ENCODE assay signal across 10 cellular contexts in genomic region chr17:69358688-69359596, GRCh38. TPM values are rescaled to one million over a fixed set of nuclear protein-coding genes. Genes with fewer than 3 reads are reported as not detected.
DNase-seq lines count a peak whose midpoint lies in the region; ATAC-seq and TF ChIP-seq lines count a peak whose summit lies in the region.
"Had no signal": no experiment of that assay in that cellular context is flagged by ENCODE, and none has a peak within 500 bp of the region (broad histone marks: within the 10 kb centered on the region; RNA-seq: fewer than 3 reads in every experiment).

No MANE protein-coding gene starts in this region.

- no peaks in the 10 kb centered on the region for H4K20me1 ChIP-seq in SK-N-SH (ENCODE audit: insufficient read depth)

- no peak overlapping the region for H3K27ac Mint-ChIP-seq in activated T-helper 17 cell treated with anti-CD3 and anti-CD28 coated beads, Interleukin-2, amount 50 U/mL, for 72 hours
- H3K27ac Mint-ChIP-seq: T-helper 17 cell had no signal

- peak; percentile 57 for DNase-seq in H7
- DNase-seq in SK-N-SH: peak; percentile 36
- DNase-seq in kidney epithelial cell (ENCODE audit: low read depth): no peak
- DNase-seq: kidney, T-helper 17 cell, thyroid gland had no signal

- no peak overlapping the region for H3K4me3 Mint-ChIP-seq in activated T-helper 17 cell treated with anti-CD3 and anti-CD28 coated beads, Interleukin-2, amount 50 U/mL, for 72 hours
- H3K4me3 Mint-ChIP-seq: T-helper 17 cell had no signal

- H3K4me3 ChIP-seq in H7 (ENCODE audit: insufficient read depth, low read depth, low read length): no peak overlapping the region
- no peak overlapping the region for H3K4me3 ChIP-seq in SK-N-SH (ENCODE audit: low read depth in 2 of 2, low read length in 1 of 2)
- H3K4me3 ChIP-seq in kidney epithelial cell (ENCODE audit: low read depth, low read length): no peak overlapping the region
- H3K4me3 ChIP-seq: thyroid gland had no signal

- no peaks in the 10 kb centered on the region for H3K9me3 ChIP-seq in SK-N-SH
- H3K9me3 ChIP-seq: thyroid gland had no signal

- no peaks in the 10 kb centered on the region for H3K36me3 Mint-ChIP-seq in activated T-helper 17 cell treated with anti-CD3 and anti-CD28 coated beads, Interleukin-2, amount 50 U/mL, for 72 hours (ENCODE audit: low read depth)

- peak; percentile 56 for TF ChIP-seq CTCF in GM12872 (IDR thresholded peaks at IDR 0.05; ENCODE audit: insufficient read depth, low read depth, low read length)
- TF ChIP-seq CTCF in SK-N-SH (IDR thresholded peaks at IDR 0.05): peak; percentile 27
- peak; percentile 24 for TF ChIP-seq CTCF in kidney epithelial cell (IDR thresholded peaks at IDR 0.05; ENCODE audit: insufficient read depth, low read length, poor library complexity, severe bottlenecking)

- H3K27me3 Mint-ChIP-seq in activated T-helper 17 cell treated with anti-CD3 and anti-CD28 coated beads, Interleukin-2, amount 50 U/mL, for 72 hours: peaks cover 4% of the 10 kb centered on the region

- no peaks in the 10 kb centered on the region for H3K9me2 ChIP-seq in SK-N-SH

- no peaks in the 10 kb centered on the region for H3K4me1 ChIP-seq in SK-N-SH (ENCODE audit: control insufficient read depth in 1 of 2, insufficient read depth in 2 of 2, low read depth in 1 of 2, low read length in 1 of 2)

- CTCF ChIA-PET in SK-N-SH (lab: Yijun Ruan, JAX): interaction anchor here (0.6 to 2.6 kb wide), 14 partner anchors 10 to 1270 kb away, joined by 3 to 17 read pairs (median 4); no protein-coding TSS in a partner anchor

- H3K9me3 Mint-ChIP-seq in activated T-helper 17 cell treated with anti-CD3 and anti-CD28 coated beads, Interleukin-2, amount 50 U/mL, for 72 hours: no peaks in the 10 kb centered on the region

- 58% methylated on average over 3 of the region's 3 CpGs for WGBS in SK-N-SH (ENCODE audit: low lambda C conversion rate)

- TF ChIP-seq EP300 in SK-N-SH (IDR thresholded peaks at IDR 0.05; ENCODE audit: borderline replicate concordance in 1 of 2, low read depth in 1 of 2, low read length in 1 of 2): no peak

- H3K4me1 Mint-ChIP-seq in activated T-helper 17 cell treated with anti-CD3 and anti-CD28 coated beads, Interleukin-2, amount 50 U/mL, for 72 hours: no peaks in the 10 kb centered on the region
- H3K4me1 Mint-ChIP-seq: T-helper 17 cell had no signal

- H3K9ac ChIP-seq in SK-N-SH: no peak overlapping the region

- peak; percentile 61 for TF ChIP-seq RAD21 in SK-N-SH (IDR thresholded peaks at IDR 0.05; ENCODE audit: low read length)

- no peaks in the 10 kb centered on the region for H3F3A ChIP-seq in SK-N-SH (replicated peaks; ENCODE audit: insufficient read depth)

- H3K27ac ChIP-seq in SK-N-SH (ENCODE audit: low read depth in 2 of 2, low read length in 1 of 2): no peak overlapping the region
- H3K27ac ChIP-seq: thyroid gland had no signal

- H2AFZ ChIP-seq in SK-N-SH (ENCODE audit: low read depth): no peak overlapping the region

- ATAC-seq in GM21717 (IDR thresholded peaks at IDR 0.05; ENCODE audit: unreplicated experiment) (no peak), GM19351 (IDR thresholded peaks at IDR 0.05; ENCODE audit: unreplicated experiment) (no peak)
- ATAC-seq in activated T-helper 17 cell treated with anti-CD3 and anti-CD28 coated beads, Interleukin-2, amount 50 U/mL, for 72 hours (replicated peaks): no peak
- ATAC-seq: T-helper 17 cell had no signal

- H3K27me3 ChIP-seq in H7 (ENCODE audit: control insufficient read depth, insufficient read depth, low read length) (no peaks in the 10 kb centered on the region), SK-N-SH (ENCODE audit: insufficient read depth) (no peaks in the 10 kb centered on the region), kidney epithelial cell (ENCODE audit: control insufficient read depth, insufficient read depth, low read length) (no peaks in the 10 kb centered on the region)
- H3K27me3 ChIP-seq: thyroid gland had no signal

- H3K36me3 ChIP-seq in H7 (replicated peaks; ENCODE audit: control insufficient read depth, insufficient read depth, low read length) (no peaks in the 10 kb centered on the region), SK-N-SH (replicated peaks in 1 of 2; ENCODE audit: control insufficient read depth in 1 of 2, insufficient read depth in 2 of 2, low read length in 1 of 2) (no peaks in the 10 kb centered on the region), kidney epithelial cell (ENCODE audit: control insufficient read depth, insufficient read depth, low read length) (no peaks in the 10 kb centered on the region)
- H3K36me3 ChIP-seq: thyroid gland had no signal

- no peak overlapping the region for H3K4me2 ChIP-seq in SK-N-SH

- POLR2A ChIA-PET in SK-N-SH (lab: Yijun Ruan, JAX): no interaction called here

- no peaks in the 10 kb centered on the region for H3K79me2 ChIP-seq in SK-N-SH (ENCODE audit: insufficient read depth)

TF ChIP-seq in SK-N-SH, 30 proteins besides CTCF, POLR2A, EP300 and RAD21:
- TF ChIP-seq ZBTB33 (IDR thresholded peaks at IDR 0.05; ENCODE audit: borderline replicate concordance, low read depth) (no peak), REST (IDR thresholded peaks at IDR 0.05; ENCODE audit: low read depth, low read length) (no peak), RXRA (IDR thresholded peaks at IDR 0.05; ENCODE audit: borderline replicate concordance, low read depth) (no peak), SMC3 (IDR thresholded peaks at IDR 0.05; ENCODE audit: low read depth, low read length) (peak; percentile 39; the same call in 1 of the 2 replicates)

RNA-seq across cellular contexts. Expression of gene ABCA5, which starts 32.0 kb away (rescaled TPM):
- total RNA-seq in H7 (2014; rRNA removed; shearing (Covaris generic)): 0.42 and 0.48 TPM in 2 replicates
- 2.0 and 3.6 TPM in 2 replicates for polyA plus RNA-seq in SK-N-SH (2012; rRNA removed)
- 2.1 and 2.3 TPM in 2 replicates for polyA plus RNA-seq in SK-N-SH (2012; cell fraction: cytosol; rRNA removed)
- polyA plus RNA-seq in SK-N-SH (2012; cell fraction: nucleus; rRNA removed): 4.1 and 10.5 TPM in 2 replicates
- total RNA-seq in kidney epithelial cell: 4.2 and 5.5 TPM in 2 replicates
- total RNA-seq in activated T-helper 17 cell treated with anti-CD3 and anti-CD28 coated beads, Interleukin-2, amount 50 U/mL, for 72 hours: 10 to 100 TPM; 17.1 to 77.9 TPM

RNA-seq across cellular contexts. Expression of gene MAP2K6, which starts 55.6 kb away (rescaled TPM):
- total RNA-seq in H7 (2014; rRNA removed; shearing (Covaris generic)): 11.9 and 17.2 TPM in 2 replicates
- polyA plus RNA-seq in SK-N-SH (2012; rRNA removed): 6.5 and 6.7 TPM in 2 replicates
- 7.0 and 8.1 TPM in 2 replicates for polyA plus RNA-seq in SK-N-SH (2012; cell fraction: cytosol; rRNA removed)
- polyA plus RNA-seq in SK-N-SH (2012; cell fraction: nucleus; rRNA removed): 1.4 and 2.8 TPM in 2 replicates
- total RNA-seq in kidney epithelial cell: 1.9 and 2.2 TPM in 2 replicates
- total RNA-seq in activated T-helper 17 cell treated with anti-CD3 and anti-CD28 coated beads, Interleukin-2, amount 50 U/mL, for 72 hours: 1 to 10 TPM; 2.4 to 3.9 TPM
